In genomic region chr6:158869604-158870417, GRCh38 we compare ENCODE assay signal across 1 cellular context.
TF ChIP-seq lines count a peak whose summit lies in the region.

No MANE protein-coding gene starts in this region.

TF ChIP-seq in WTC11, 78 proteins besides CTCF, POLR2A, EP300 and RAD21 (continued from another document and continues in another):
- no peak for TF ChIP-seq HMGXB4 (CRISPR knock-in tag; IDR thresholded peaks at IDR 0.05)
- TF ChIP-seq RORB (CRISPR knock-in tag; IDR thresholded peaks at IDR 0.05), result no peak
- no peak for TF ChIP-seq ZNF281 (CRISPR knock-in tag; IDR thresholded peaks at IDR 0.05)
- no peak for TF ChIP-seq ATF2 (CRISPR knock-in tag; IDR thresholded peaks at IDR 0.05; ENCODE audit: borderline replicate concordance, low read depth)
- 0 out of 2 replicates have a peak, but pooled peaks have one; percentile 36 for TF ChIP-seq KAT7 (CRISPR knock-in tag; IDR thresholded peaks at IDR 0.05; ENCODE audit: borderline replicate concordance)
- no peak for TF ChIP-seq AR (CRISPR knock-in tag; IDR thresholded peaks at IDR 0.05)
- TF ChIP-seq ZNF263 (CRISPR knock-in tag; IDR thresholded peaks at IDR 0.05; ENCODE audit: low read depth), result no peak
- TF ChIP-seq ZNF138 (CRISPR knock-in tag; conservative IDR thresholded peaks at IDR 0.05), result no peak
- TF ChIP-seq ZNF219 (CRISPR knock-in tag; IDR thresholded peaks at IDR 0.05; ENCODE audit: borderline replicate concordance), result peak; percentile 56; the same call in 1 of the 2 replicates
- TF ChIP-seq CBFB (CRISPR knock-in tag; IDR thresholded peaks at IDR 0.05; ENCODE audit: low read depth), result no peak
- TF ChIP-seq NFE2L1 (CRISPR knock-in tag; IDR thresholded peaks at IDR 0.05), result 0 out of 2 replicates have a peak, but pooled peaks have one; percentile 25
- no peak for TF ChIP-seq GABPB1 (CRISPR knock-in tag; IDR thresholded peaks at IDR 0.05)
- TF ChIP-seq ATF1 (CRISPR knock-in tag; IDR thresholded peaks at IDR 0.05), result no peak
- peak; percentile 59; the same call in 1 of the 2 replicates for TF ChIP-seq PRRX2 (CRISPR knock-in tag; IDR thresholded peaks at IDR 0.05)
- no peak; the same call in 1 of the 2 replicates for TF ChIP-seq SP1 (CRISPR knock-in tag; conservative IDR thresholded peaks at IDR 0.05)
- TF ChIP-seq CREM (CRISPR knock-in tag; IDR thresholded peaks at IDR 0.05), result no peak
- TF ChIP-seq ZNF232 (CRISPR knock-in tag; IDR thresholded peaks at IDR 0.05), result peak; percentile 91
- no peak for TF ChIP-seq NR1H2 (CRISPR knock-in tag; IDR thresholded peaks at IDR 0.05)
- no peak for TF ChIP-seq FOXJ3 (CRISPR knock-in tag; IDR thresholded peaks at IDR 0.05; ENCODE audit: borderline replicate concordance)
- no peak for TF ChIP-seq PREB (CRISPR knock-in tag; IDR thresholded peaks at IDR 0.05; ENCODE audit: borderline replicate concordance)
- TF ChIP-seq MXD4 (CRISPR knock-in tag; IDR thresholded peaks at IDR 0.05; ENCODE audit: borderline replicate concordance), result no peak
- no peak for TF ChIP-seq ZNF425 (CRISPR knock-in tag; conservative IDR thresholded peaks at IDR 0.05)
- no peak; the same call in 1 of the 2 replicates for TF ChIP-seq E2F5 (CRISPR knock-in tag; IDR thresholded peaks at IDR 0.05)
- TF ChIP-seq GRHL2 (CRISPR knock-in tag; IDR thresholded peaks at IDR 0.05; ENCODE audit: insufficient replicate concordance, severe bottlenecking), result no peak
- TF ChIP-seq AFF4 (CRISPR knock-in tag; IDR thresholded peaks at IDR 0.05; ENCODE audit: borderline replicate concordance), result no peak
- TF ChIP-seq ZNF121 (CRISPR knock-in tag; IDR thresholded peaks at IDR 0.05), result 0 out of 2 replicates have a peak, but pooled peaks have one; percentile 6
- peak; percentile 90; the same call in 1 of the 2 replicates for TF ChIP-seq ARID4B (CRISPR knock-in tag; IDR thresholded peaks at IDR 0.05; ENCODE audit: borderline replicate concordance)
- no peak; the same call in 1 of the 2 replicates for TF ChIP-seq CREB1 (CRISPR knock-in tag; IDR thresholded peaks at IDR 0.05)
- TF ChIP-seq USF1 (CRISPR knock-in tag; IDR thresholded peaks at IDR 0.05), result peak; percentile 63; the same call in 1 of the 2 replicates
